Comparison of ENCODE assay signal across 8 cellular contexts in genomic region chr1:156746381-156746715, GRCh38. TPM values are rescaled to one million over a fixed set of nuclear protein-coding genes. Genes with fewer than 3 reads are reported as not detected.
DNase-seq lines count a peak whose midpoint lies in the region; ATAC-seq, FAIRE-seq and TF ChIP-seq lines count a peak whose summit lies in the region.

No MANE protein-coding gene starts in this region.

- H3K9ac ChIP-seq in Loucy (ENCODE audit: low read depth, low read length, poor library complexity, severe bottlenecking), result peak overlapping the region; percentile 77

- POLR2A ChIA-PET in A549 (lab: Yijun Ruan, JAX), result interaction anchor here (1.0 to 3.1 kb wide), 3 partner anchors 18 to 21 kb away, joined by 7 to 21 read pairs (median 7); partner anchors contain the start of genes ISG20L2, METTL25B and PRCC

- TF ChIP-seq EP300 in A549 (IDR thresholded peaks at IDR 0.05), result no peak

- H3K9me3 Mint-ChIP-seq in naive B cell, result no peaks in the 10 kb centered on the region

- H3K4me3 Mint-ChIP-seq in naive B cell, result peak overlapping the region; percentile 21 to 80 (median 76)

- no peaks in the 10 kb centered on the region for H3K27me3 Mint-ChIP-seq in naive B cell

- no peak for ATAC-seq in A549
- no peak for ATAC-seq in naive B cell (ENCODE audit: low read depth in 2 of 2)
- ATAC-seq in esophagus mucosa, result no peak
- ATAC-seq in HG03095 (IDR thresholded peaks at IDR 0.05; ENCODE audit: unreplicated experiment), result no peak

- peaks cover 57 to 67% (median 63%) of the 10 kb centered on the region in 3 donors for H3K4me1 Mint-ChIP-seq in naive B cell

- H3K9me3 ChIP-seq in A549 (no peaks in the 10 kb centered on the region), Loucy (ENCODE audit: insufficient read depth, low read depth, low read length) (no peaks in the 10 kb centered on the region)

- no peak for TF ChIP-seq POLR2A in A549 (IDR thresholded peaks at IDR 0.05; ENCODE audit: low read length)

- H3K9me2 ChIP-seq in Loucy (replicated peaks; ENCODE audit: low read depth, low read length), result no peaks in the 10 kb centered on the region

- H3K4me3 ChIP-seq in A549, result peak overlapping the region; percentile 92
- H3K4me3 ChIP-seq in Loucy (ENCODE audit: low read length, poor library complexity, severe bottlenecking), result peak overlapping the region; percentile 90
- peak overlapping the region; percentile 57 for H3K4me3 ChIP-seq in choroid plexus epithelial cell (ENCODE audit: low read depth, low read length)

- H2AFZ ChIP-seq in Loucy (ENCODE audit: low read length), result no peak overlapping the region

- peaks cover 81% of the 10 kb centered on the region for H3K79me2 ChIP-seq in Loucy (ENCODE audit: insufficient read depth, low read length)

- peak overlapping the region in 5 of 6 donors; percentile 42 to 93 (median 88) for H3K27ac Mint-ChIP-seq in naive B cell

- TF ChIP-seq RAD21 in A549 (conservative IDR thresholded peaks at IDR 0.05 in 1 of 2, IDR thresholded peaks at IDR 0.05 in 1 of 2), result no peak

- peak overlapping the region; percentile 92 for H3K4me2 ChIP-seq in A549
- peak overlapping the region; percentile 99 for H3K4me2 ChIP-seq in Loucy (ENCODE audit: low read depth, low read length, poor library complexity, severe bottlenecking)

- H3K27ac ChIP-seq in A549, result peak overlapping the region; percentile 99 to 100

- H3K36me3 Mint-ChIP-seq in naive B cell, result peaks cover 0 to 23% of the 10 kb centered on the region in 2 donors

- CTCF ChIA-PET in A549 (lab: Yijun Ruan, JAX), result interaction anchor here (0.6 to 10.5 kb wide), 4 partner anchors 12 to 87 kb away, joined by 3 to 130 read pairs (median 6); partner anchors contain the start of genes ISG20L2 and METTL25B

- no peak for FAIRE-seq in A549 (lab: Jason Lieb, UNC)

- TF ChIP-seq CTCF in A549 (IDR thresholded peaks at IDR 0.05) (no peak), Loucy (conservative IDR thresholded peaks at IDR 0.05; ENCODE audit: low read length) (no peak), choroid plexus epithelial cell (conservative IDR thresholded peaks at IDR 0.05; ENCODE audit: low read depth, low read length) (no peak)

- WGBS in A549 (ENCODE audit: missing lambda C conversion rate), result 48% methylated on average over 6 of the region's 8 CpGs

- no peak for DNase-seq in A549 (ENCODE audit: low read depth in 1 of 2, low spot score in 1 of 2)
- no peak for DNase-seq in choroid plexus epithelial cell (ENCODE audit: low read depth)
- DNase-seq in naive B cell, result no peak
- no peak for DNase-seq in DMS114 treated with DMSO at 0.1 percent for 48 hours (lab: John Stamatoyannopoulos, UW; ENCODE audit: unreplicated experiment)
- DNase-seq in occipital lobe (lab: John Stamatoyannopoulos, UW), result no peak

- peaks cover 52% of the 10 kb centered on the region for H3K4me1 ChIP-seq in A549
- peaks cover 35% of the 10 kb centered on the region for H3K4me1 ChIP-seq in Loucy (ENCODE audit: insufficient read depth, low read length, poor library complexity, severe bottlenecking)

- H3K36me3 ChIP-seq in Loucy (ENCODE audit: insufficient read depth, low read length), result peaks cover 37% of the 10 kb centered on the region; the same call in 1 of the 2 replicates

- H3K27me3 ChIP-seq in Loucy (ENCODE audit: insufficient read depth, low read length, poor library complexity, severe bottlenecking), result peaks cover 6% of the 10 kb centered on the region

- peaks cover 55% of the 10 kb centered on the region for H4K20me1 ChIP-seq in Loucy (ENCODE audit: insufficient read depth, low read length, poor library complexity, severe bottlenecking)

- peaks cover 19% of the 10 kb centered on the region; the same call in 1 of the 2 replicates for H3F3A ChIP-seq in Loucy (ENCODE audit: low read depth)

TF ChIP-seq in A549, 52 proteins besides CTCF, POLR2A, EP300 and RAD21:
- TF ChIP-seq HOXB13 (CRISPR knock-in tag; IDR thresholded peaks at IDR 0.05; ENCODE audit: low read depth) (no peak), USF2 (IDR thresholded peaks at IDR 0.05) (peak; percentile 92)

RNA-seq across cellular contexts. Expression of gene HDGF, which starts 5.1 kb away (rescaled TPM):
- 271 and 299 TPM in 2 replicates for polyA plus RNA-seq in A549 (2011; rRNA removed)
- polyA plus RNA-seq in A549 (2012; cell fraction: cytosol; rRNA removed), result 178 and 186 TPM in 2 replicates
- polyA plus RNA-seq in A549 (2012; cell fraction: nucleus; rRNA removed), result 105 and 131 TPM in 2 replicates
- 404 to 428 TPM (median 419 TPM) in 3 replicates for polyA plus RNA-seq in A549 (2017; fragmentation: RNase III; extraction: RNeasy Plus Mini Kit Qiagen cat#74134 plus additional on column Dnase treatment)
- polyA minus RNA-seq in A549 (2011; rRNA and poly(A)+ RNA removed), result 169 and 184 TPM in 2 replicates
- polyA plus RNA-seq in naive B cell (ENCODE audit: low read depth in 6 of 6), result 10 to 100 TPM; 19.6 to 33.8 (median 26.3) TPM
- 205 TPM for total RNA-seq in esophagus mucosa
- total RNA-seq in occipital lobe, result 61.6 TPM

RNA-seq across cellular contexts. Expression of gene MRPL24, which starts 5.5 kb away (rescaled TPM):
- polyA plus RNA-seq in A549 (2011; rRNA removed) (170 and 246 TPM in 2 replicates), A549 (2017; fragmentation: RNase III; extraction: RNeasy Plus Mini Kit Qiagen cat#74134 plus additional on column Dnase treatment) (195 to 207 TPM (median 198 TPM) in 3 replicates), naive B cell (ENCODE audit: low read depth in 6 of 6) (100 to 1,000 TPM in 1 of 6 donors, 10 to 100 TPM in 5; 70.7 to 117 (median 76.1) TPM)
- polyA plus RNA-seq in A549 (2012; cell fraction: cytosol; rRNA removed), result 174 and 183 TPM in 2 replicates
- 74.5 and 122 TPM in 2 replicates for polyA plus RNA-seq in A549 (2012; cell fraction: nucleus; rRNA removed)
- polyA minus RNA-seq in A549 (2011; rRNA and poly(A)+ RNA removed), result 53.9 and 86.1 TPM in 2 replicates
- total RNA-seq in esophagus mucosa (67.4 TPM), occipital lobe (10.6 TPM)

RNA-seq across cellular contexts. Expression of gene ISG20L2, which starts 17.8 kb away (rescaled TPM):
- 42.5 and 55.7 TPM in 2 replicates for polyA plus RNA-seq in A549 (2011; rRNA removed)
- 29.2 and 35.7 TPM in 2 replicates for polyA plus RNA-seq in A549 (2012; cell fraction: cytosol; rRNA removed)
- 12.5 and 17.9 TPM in 2 replicates for polyA plus RNA-seq in A549 (2012; cell fraction: nucleus; rRNA removed)
- 27.6 to 31.4 TPM (median 29.6 TPM) in 3 replicates for polyA plus RNA-seq in A549 (2017; fragmentation: RNase III; extraction: RNeasy Plus Mini Kit Qiagen cat#74134 plus additional on column Dnase treatment)
- 44.0 and 56.0 TPM in 2 replicates for polyA minus RNA-seq in A549 (2011; rRNA and poly(A)+ RNA removed)
- 10 to 100 TPM; 14.3 to 35.0 (median 26.3) TPM for polyA plus RNA-seq in naive B cell (ENCODE audit: low read depth in 6 of 6)
- total RNA-seq in esophagus mucosa, result 27.5 TPM
- total RNA-seq in occipital lobe, result 6.2 TPM

RNA-seq across cellular contexts. Expression of gene METTL25B, which starts 18.1 kb away (rescaled TPM):
- polyA plus RNA-seq in A549 (2011; rRNA removed) (18.5 and 22.1 TPM in 2 replicates), A549 (2017; fragmentation: RNase III; extraction: RNeasy Plus Mini Kit Qiagen cat#74134 plus additional on column Dnase treatment) (15.7 to 21.7 TPM (median 16.7 TPM) in 3 replicates), naive B cell (ENCODE audit: low read depth in 6 of 6) (10 to 100 TPM in 3 of 6 donors, 1 to 10 TPM in 3; 6.9 to 14.4 (median 9.6) TPM)
- polyA plus RNA-seq in A549 (2012; cell fraction: cytosol; rRNA removed), result 19.4 and 21.3 TPM in 2 replicates
- 34.1 and 34.8 TPM in 2 replicates for polyA plus RNA-seq in A549 (2012; cell fraction: nucleus; rRNA removed)
- 19.6 and 21.6 TPM in 2 replicates for polyA minus RNA-seq in A549 (2011; rRNA and poly(A)+ RNA removed)
- total RNA-seq in esophagus mucosa (23.5 TPM), occipital lobe (9.2 TPM)

RNA-seq across cellular contexts. Expression of gene PRCC, which starts 21.0 kb away (rescaled TPM):
- polyA plus RNA-seq in A549 (2011; rRNA removed) (52.0 and 65.3 TPM in 2 replicates), A549 (2017; fragmentation: RNase III; extraction: RNeasy Plus Mini Kit Qiagen cat#74134 plus additional on column Dnase treatment) (42.8 to 45.5 TPM (median 44.5 TPM) in 3 replicates), naive B cell (ENCODE audit: low read depth in 6 of 6) (10 to 100 TPM; 31.9 to 69.4 (median 38.9) TPM)
- 54.9 and 62.9 TPM in 2 replicates for polyA plus RNA-seq in A549 (2012; cell fraction: cytosol; rRNA removed)
- 39.8 and 50.8 TPM in 2 replicates for polyA plus RNA-seq in A549 (2012; cell fraction: nucleus; rRNA removed)
- polyA minus RNA-seq in A549 (2011; rRNA and poly(A)+ RNA removed), result 98.3 and 148 TPM in 2 replicates
- total RNA-seq in esophagus mucosa (61.1 TPM), occipital lobe (16.2 TPM)
